ENCODE assay signal across 8 cellular contexts in the genomic region with DNA sequence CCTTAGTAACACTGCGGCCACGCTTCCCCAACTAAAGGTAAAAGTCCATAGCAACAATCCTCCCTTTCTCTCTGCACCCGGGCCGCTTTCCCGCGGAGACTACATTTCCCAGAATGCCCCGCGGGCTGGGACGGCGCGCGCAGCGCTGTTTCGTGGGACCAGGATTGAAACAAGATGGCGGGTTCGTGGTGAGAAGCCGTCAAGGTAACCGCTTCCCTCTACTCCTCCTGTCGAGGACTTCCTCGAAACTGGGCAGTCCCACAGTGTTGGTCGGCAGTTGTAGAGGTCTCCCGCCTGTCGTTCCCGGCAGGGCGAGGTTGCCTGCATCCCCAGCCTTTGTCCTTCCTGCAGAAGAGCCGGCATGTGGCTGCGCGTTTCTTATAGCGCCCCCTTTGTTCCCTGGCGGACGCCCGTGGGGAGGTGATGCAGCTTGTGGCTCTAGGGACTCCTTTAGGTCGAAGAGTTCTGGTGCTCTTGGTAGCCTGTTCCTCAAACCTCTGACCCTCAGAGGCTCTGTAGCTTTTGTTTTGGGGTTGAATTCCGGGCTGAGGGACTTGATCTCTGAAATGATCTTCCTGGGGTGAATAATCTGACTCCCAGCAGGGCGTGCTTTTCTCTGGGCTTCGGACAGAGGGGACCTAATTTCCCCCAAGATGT. TPM values are rescaled to one million over a fixed set of nuclear protein-coding genes. Genes with fewer than 3 reads are reported as not detected.
DNase-seq lines count a peak whose midpoint lies in the region; ATAC-seq and TF ChIP-seq lines count a peak whose summit lies in the region.

A gene (plus strand): TSS at position 164 of the 657 bp plus-strand sequence. CDS start 1,772 bp downstream, outside the sequence.

- peak within 1 kb of the TSS; percentile 93 for H3K4me3 Mint-ChIP-seq in CD8-positive, alpha-beta T cell
- peak within 1 kb of the TSS; percentile 94 for H3K4me3 Mint-ChIP-seq in activated CD4-positive, alpha-beta memory T cell treated with anti-CD3 and anti-CD28 coated beads, Interleukin-2, amount 10 ng/mL, durations not matched to agents 7 days and 5 days

- H3K4me3 ChIP-seq in CD8-positive, alpha-beta T cell (ENCODE audit: low read depth, low read length), result peak within 1 kb of the TSS; percentile 95
- H3K4me3 ChIP-seq in ectodermal cell (ENCODE audit: insufficient read depth, low read depth, low read length), result peak within 1 kb of the TSS; percentile 88
- peak within 1 kb of the TSS; percentile 89 for H3K4me3 ChIP-seq in lower lobe of right lung

- POLR2A ChIA-PET in CD8-positive, alpha-beta T cell (lab: Charles Lee), result interaction anchor here (0.6 to 1.3 kb wide), 4 partner anchors 11 to 25 kb away, joined by 3 to 4 read pairs (median 4); no protein-coding TSS in a partner anchor
- POLR2A ChIA-PET in activated CD4-positive, alpha-beta memory T cell treated with anti-CD3 and anti-CD28 coated beads, Interleukin-2, amount 10 ng/mL, durations not matched to agents 7 days and 5 days (lab: Charles Lee), result interaction anchor here (1.0 to 2.2 kb wide), 7 partner anchors 26 to 634 kb away, joined by 3 to 17 read pairs (median 4); a partner anchor contains a TSS

- H3K27me3 ChIP-seq in CD8-positive, alpha-beta T cell (ENCODE audit: insufficient read depth, low read length), result no peaks in the 10 kb centered on the region
- no peaks in the 10 kb centered on the region for H3K27me3 ChIP-seq in ectodermal cell (ENCODE audit: control insufficient read depth, insufficient read depth, low read length, poor library complexity, severe bottlenecking)
- no peaks in the 10 kb centered on the region for H3K27me3 ChIP-seq in lower lobe of right lung (ENCODE audit: low read depth)

- 1 to 2% methylated on average over 36 of the region's 36 CpGs for WGBS in ectodermal cell, 2 experiments

- ATAC-seq in CD8-positive, alpha-beta T cell, result peak; percentile 94
- ATAC-seq in GM19438 (IDR thresholded peaks at IDR 0.05; ENCODE audit: low read depth, unreplicated experiment), result peak; percentile 87
- peak; percentile 51 for ATAC-seq in HG03575 (IDR thresholded peaks at IDR 0.05; ENCODE audit: extremely low read depth, insufficient number of reproducible peaks, low FRiP score, unreplicated experiment)
- peak; percentile 97 to 99 for ATAC-seq in lower lobe of right lung

- peak within 1 kb of the TSS; percentile 95 for H3K27ac Mint-ChIP-seq in CD8-positive, alpha-beta T cell
- peak within 1 kb of the TSS; percentile 88 for H3K27ac Mint-ChIP-seq in activated CD4-positive, alpha-beta memory T cell treated with anti-CD3 and anti-CD28 coated beads, Interleukin-2, amount 10 ng/mL, durations not matched to agents 7 days and 5 days

- H3K4me1 ChIP-seq in CD8-positive, alpha-beta T cell (ENCODE audit: insufficient read depth, low read length), result peaks cover 15% of the 10 kb centered on the region
- H3K4me1 ChIP-seq in ectodermal cell (ENCODE audit: control insufficient read depth, insufficient read depth, low read length) (no peaks in the 10 kb centered on the region), lower lobe of right lung (peaks cover 27% of the 10 kb centered on the region)

- intact Hi-C loops in CD8-positive, alpha-beta T cell (cut with DNase I, micrococcal nuclease), result loop anchor here (1.0 to 5.0 kb wide), 12 partner anchors 25 to 1605 kb away; a partner anchor contains a TSS
- intact Hi-C loops in lower lobe of right lung (cut with DNase I), result no loop called here

- peak; percentile 71 for TF ChIP-seq CTCF in CD8-positive, alpha-beta T cell (IDR thresholded peaks at IDR 0.05)
- peak; percentile 82 for TF ChIP-seq CTCF in lower lobe of right lung (IDR thresholded peaks at IDR 0.05)

- H3K36me3 Mint-ChIP-seq in CD8-positive, alpha-beta T cell, result peaks cover 23% of the 10 kb centered on the region
- H3K36me3 Mint-ChIP-seq in activated CD4-positive, alpha-beta memory T cell treated with anti-CD3 and anti-CD28 coated beads, Interleukin-2, amount 10 ng/mL, durations not matched to agents 7 days and 5 days (ENCODE audit: low read depth), result peaks cover 19% of the 10 kb centered on the region

- no peaks in the 10 kb centered on the region for H3K36me3 ChIP-seq in CD8-positive, alpha-beta T cell (ENCODE audit: insufficient read depth, low read length)
- H3K36me3 ChIP-seq in ectodermal cell (ENCODE audit: control insufficient read depth, insufficient read depth, low read length), result peaks cover 13% of the 10 kb centered on the region
- peaks cover 15% of the 10 kb centered on the region for H3K36me3 ChIP-seq in lower lobe of right lung

- CTCF ChIA-PET in CD8-positive, alpha-beta T cell (lab: Charles Lee), result interaction anchor here (0.5 to 2.0 kb wide), 11 partner anchors 8 to 479 kb away, joined by 3 to 8 read pairs (median 3); no protein-coding TSS in a partner anchor
- CTCF ChIA-PET in activated CD4-positive, alpha-beta memory T cell treated with anti-CD3 and anti-CD28 coated beads, Interleukin-2, amount 10 ng/mL, durations not matched to agents 7 days and 5 days (lab: Charles Lee), result interaction anchor here (0.7 to 1.8 kb wide), 16 partner anchors 9 to 1444 kb away, joined by 3 to 11 read pairs (median 3); a partner anchor contains a TSS

- DNase-seq in CD8-positive, alpha-beta T cell, result peak; percentile 88 to 96 (median 91)
- DNase-seq in NCI-H82 (lab: John Stamatoyannopoulos, UW) (peak; percentile 94), lower lobe of right lung (peak; percentile 94)
- peak; percentile 94 for DNase-seq in activated CD4-positive, alpha-beta memory T cell treated with anti-CD3 and anti-CD28 coated beads, Interleukin-2, amount 10 ng/mL, durations not matched to agents 7 days and 5 days
- peak; percentile 84 to 89 (median 85) for DNase-seq in stimulated activated CD4-positive, alpha-beta T cell treated with anti-CD3 and anti-CD28 coated beads, TNF-alpha, amount 100 ng/mL, for 24 hours (ENCODE audit: low read depth in 3 of 3)

- H3K4me1 Mint-ChIP-seq in CD8-positive, alpha-beta T cell (ENCODE audit: low read depth), result peaks cover 34% of the 10 kb centered on the region
- peaks cover 31% of the 10 kb centered on the region for H3K4me1 Mint-ChIP-seq in activated CD4-positive, alpha-beta memory T cell treated with anti-CD3 and anti-CD28 coated beads, Interleukin-2, amount 10 ng/mL, durations not matched to agents 7 days and 5 days

- peak within 1 kb of the TSS; percentile 88 for H3K27ac ChIP-seq in CD8-positive, alpha-beta T cell (ENCODE audit: low read depth, low read length)
- H3K27ac ChIP-seq in ectodermal cell (ENCODE audit: insufficient read depth, low read depth, low read length, poor library complexity, severe bottlenecking) (peak within 1 kb of the TSS; percentile 99), lower lobe of right lung (peak within 1 kb of the TSS; percentile 95)

- no peaks in the 10 kb centered on the region for H3K9me3 Mint-ChIP-seq in CD8-positive, alpha-beta T cell
- no peaks in the 10 kb centered on the region for H3K9me3 Mint-ChIP-seq in activated CD4-positive, alpha-beta memory T cell treated with anti-CD3 and anti-CD28 coated beads, Interleukin-2, amount 10 ng/mL, durations not matched to agents 7 days and 5 days

- no peaks in the 10 kb centered on the region for H3K27me3 Mint-ChIP-seq in CD8-positive, alpha-beta T cell (ENCODE audit: low read depth)
- no peaks in the 10 kb centered on the region for H3K27me3 Mint-ChIP-seq in activated CD4-positive, alpha-beta memory T cell treated with anti-CD3 and anti-CD28 coated beads, Interleukin-2, amount 10 ng/mL, durations not matched to agents 7 days and 5 days

- H3K9me3 ChIP-seq in CD8-positive, alpha-beta T cell (ENCODE audit: low read length), result no peaks in the 10 kb centered on the region
- H3K9me3 ChIP-seq in ectodermal cell (ENCODE audit: control insufficient read depth, low read length) (no peaks in the 10 kb centered on the region), lower lobe of right lung (no peaks in the 10 kb centered on the region)

RNA-seq across cellular contexts. Expression of the gene that starts here (rescaled TPM):
- total RNA-seq in CD8-positive, alpha-beta T cell, result 10 to 100 TPM; 31.6 to 33.2 TPM
- 10 to 100 TPM; 57.2 to 58.0 TPM for total RNA-seq in activated CD4-positive, alpha-beta memory T cell treated with anti-CD3 and anti-CD28 coated beads, Interleukin-2, amount 10 ng/mL, durations not matched to agents 7 days and 5 days
- 139 TPM for polyA plus RNA-seq in ectodermal cell (2013, experiment 1 of 4)
- 139 TPM for polyA plus RNA-seq in ectodermal cell (2013, experiment 2 of 4)
- polyA plus RNA-seq in ectodermal cell (2013, experiment 3 of 4), result 117 TPM
- polyA plus RNA-seq in ectodermal cell (2013, experiment 4 of 4), result 126 TPM
- total RNA-seq in lower lobe of right lung, result 44.4 TPM

Comparison
In these comparisons a context has a peak if more than half of its experiments do, and no peak if none do; other contexts are left out.
1. Peak in every context shown above with its lines: DNase-seq, ATAC-seq, H3K4me3 ChIP-seq and H3K27ac ChIP-seq.